ENCODE assay signal across 8 cellular contexts in the genomic region with DNA sequence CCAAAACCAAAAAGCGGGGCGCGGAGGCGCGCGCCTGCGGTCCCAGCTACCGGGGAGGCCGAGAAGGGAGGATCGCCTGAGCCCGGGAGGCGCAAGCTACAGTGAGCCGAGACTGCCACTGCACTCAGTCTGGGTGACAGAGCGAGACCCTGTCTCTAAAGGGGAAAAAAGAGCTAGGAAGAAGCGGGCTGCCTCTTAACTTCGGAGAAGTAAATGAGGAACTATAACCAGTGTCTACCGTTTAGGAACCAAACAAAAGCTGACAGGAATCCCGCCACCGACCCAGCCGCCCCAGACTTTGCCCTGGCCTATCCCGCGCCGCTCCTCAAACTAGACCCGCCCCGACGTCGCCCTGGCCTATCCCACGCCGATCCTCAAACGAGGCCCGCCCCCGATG. TPM values are rescaled to one million over a fixed set of nuclear protein-coding genes. Genes with fewer than 3 reads are reported as not detected.
DNase-seq lines count a peak whose midpoint lies in the region; TF ChIP-seq lines count a peak whose summit lies in the region.

No MANE protein-coding gene starts in this region.

- H3K27me3 ChIP-seq in Karpas-422 (ENCODE audit: low read length): no peaks in the 10 kb centered on the region

- CTCF ChIA-PET in AG04449 (lab: Yijun Ruan, JAX): interaction anchor here (0.8 to 4.3 kb wide), 8 partner anchors 12 to 290 kb away, joined by 3 to 44 read pairs (median 3); no protein-coding TSS in a partner anchor

- H4K20me1 ChIP-seq in Karpas-422 (ENCODE audit: insufficient read depth, low read depth, low read length): peaks cover 20% of the 10 kb centered on the region

- H3K4me3 ChIP-seq in AG04449 (ENCODE audit: low read depth, low read length) (peak overlapping the region; percentile 60), Karpas-422 (ENCODE audit: low read length) (peak overlapping the region; percentile 69)

- no peak for TF ChIP-seq CTCF in AG04449 (IDR thresholded peaks at IDR 0.05; ENCODE audit: insufficient read depth, low read length, missing control alignments)
- TF ChIP-seq CTCF in nephron progenitor cell (IDR thresholded peaks at IDR 0.05): no peak

- no peak overlapping the region for H3K27ac Mint-ChIP-seq in nephron progenitor cell

- H3K27ac ChIP-seq in Karpas-422 (ENCODE audit: low read length) (peak overlapping the region; percentile 51; the same call in 1 of the 2 replicates), cingulate gyrus (ENCODE audit: low read depth, low read length) (peak overlapping the region; percentile 39)

- H3K9ac ChIP-seq in Karpas-422 (ENCODE audit: low read length): peak overlapping the region; percentile 77

- H3K9me2 ChIP-seq in Karpas-422 (replicated peaks; ENCODE audit: insufficient read depth, low read length): no peaks in the 10 kb centered on the region

- peaks cover 43% of the 10 kb centered on the region for H3K79me2 ChIP-seq in Karpas-422 (ENCODE audit: low read length)

- peaks cover 20% of the 10 kb centered on the region for H3K4me1 ChIP-seq in Karpas-422 (ENCODE audit: low read length)

- no peaks in the 10 kb centered on the region for H3K9me3 ChIP-seq in Karpas-422 (ENCODE audit: low read length)

- POLR2A ChIA-PET in AG04449 (lab: Yijun Ruan, JAX): interaction anchor here (1.1 to 1.6 kb wide), 2 partner anchors 8 to 19 kb away, joined by 3 to 5 read pairs; no protein-coding TSS in a partner anchor

- peaks cover 16% of the 10 kb centered on the region for H3K36me3 Mint-ChIP-seq in nephron progenitor cell (ENCODE audit: low read depth)

- H3K27me3 Mint-ChIP-seq in nephron progenitor cell (ENCODE audit: low read depth, poor library complexity): peaks cover 4% of the 10 kb centered on the region

- H2AFZ ChIP-seq in Karpas-422 (ENCODE audit: low read length): peak overlapping the region; percentile 97

- H3K4me1 Mint-ChIP-seq in nephron progenitor cell: peaks cover 40% of the 10 kb centered on the region

- DNase-seq in AG04449 (ENCODE audit: low read depth, low spot score) (no peak), GM19240 (ENCODE audit: insufficient read length, low spot score) (peak; percentile 97), Karpas-422 (no peak), nephron progenitor cell (no peak), AG20443 (ENCODE audit: low spot score) (no peak), Ammon's horn (ENCODE audit: low spot score) (no peak), cerebellar nuclear complex (lab: John Stamatoyannopoulos, UW) (no peak)

- H3K9me3 Mint-ChIP-seq in nephron progenitor cell: peaks cover 25% of the 10 kb centered on the region

- H3K4me2 ChIP-seq in Karpas-422 (ENCODE audit: low read depth, low read length, poor library complexity, severe bottlenecking): peak overlapping the region; percentile 89

- H3K36me3 ChIP-seq in Karpas-422 (ENCODE audit: insufficient read depth, low read length): peaks cover 4% of the 10 kb centered on the region; the same call in 1 of the 2 replicates

- H3K4me3 Mint-ChIP-seq in nephron progenitor cell: peak overlapping the region; percentile 91

RNA-seq across cellular contexts. Expression of a gene that starts 0.6 kb away (rescaled TPM):
- 68.1 and 212 TPM in 2 replicates for total RNA-seq in Karpas-422 (2014; rRNA removed; shearing (Covaris generic); ENCODE audit: low replicate concordance)

RNA-seq across cellular contexts. Expression of a gene that starts 28.3 kb away (rescaled TPM):
- 2.8 and 5.3 TPM in 2 replicates for total RNA-seq in Karpas-422 (2014; rRNA removed; shearing (Covaris generic); ENCODE audit: low replicate concordance)

RNA-seq across cellular contexts. Expression of a gene that starts 43.2 kb away (rescaled TPM):
- total RNA-seq in Karpas-422 (2014; rRNA removed; shearing (Covaris generic); ENCODE audit: low replicate concordance): 70.4 and 127 TPM in 2 replicates

RNA-seq across cellular contexts. Expression of a gene that starts 48.6 kb away (rescaled TPM):
- total RNA-seq in Karpas-422 (2014; rRNA removed; shearing (Covaris generic); ENCODE audit: low replicate concordance): 0.45 and 2.6 TPM in 2 replicates
